Comparison of ENCODE assay signal across 9 cellular contexts in the genomic region with DNA sequence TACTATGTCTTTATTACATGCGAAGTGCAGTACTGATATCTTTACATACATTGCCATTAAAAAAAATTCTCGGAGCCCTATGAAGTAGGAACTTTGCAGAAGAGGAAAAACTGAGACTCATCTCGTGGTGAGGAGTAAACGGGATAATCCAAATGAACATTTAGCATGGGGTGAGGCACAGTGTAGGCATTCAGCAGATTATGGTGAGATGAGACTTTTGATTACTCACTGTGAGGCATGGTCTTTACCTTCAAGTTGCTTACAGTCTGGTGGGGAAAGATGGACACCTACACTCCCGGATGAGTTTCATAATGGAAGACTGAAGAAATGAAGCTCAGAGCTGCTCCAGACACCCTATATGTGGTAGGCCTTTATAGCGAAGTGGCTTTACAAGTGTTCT. TPM values are rescaled to one million over a fixed set of nuclear protein-coding genes. Genes with fewer than 3 reads are reported as not detected.
DNase-seq lines count a peak whose midpoint lies in the region; TF ChIP-seq lines count a peak whose summit lies in the region.
"Had no signal": no experiment of that assay in that cellular context is flagged by ENCODE, and none has a peak within 500 bp of the region (broad histone marks: within the 10 kb centered on the region; RNA-seq: fewer than 3 reads in every experiment).

No MANE protein-coding gene starts in this region.

- no peaks in the 10 kb centered on the region for H3K9me3 Mint-ChIP-seq in dendritic cell treated with granulocyte-macrophage colony-stimulating factor and Interleukin-4, amounts not matched to agents 40 ng/mL and 50 ng/mL, for 4 days
- peaks cover 13% of the 10 kb centered on the region for H3K9me3 Mint-ChIP-seq in nephron progenitor cell

- H3K4me1 ChIP-seq in BLaER1 (peaks cover 61% of the 10 kb centered on the region), Karpas-422 (ENCODE audit: low read length) (peaks cover 47% of the 10 kb centered on the region)

- H3K27ac ChIP-seq in BLaER1 (no peak overlapping the region), Karpas-422 (ENCODE audit: low read length) (no peak overlapping the region), caudate nucleus (ENCODE audit: low read depth, low read length) (no peak overlapping the region)

- DNase-seq in Karpas-422: no peak
- DNase-seq in nephron progenitor cell: no peak
- DNase-seq in ACHN: no peak
- no peak for DNase-seq in DMS79 treated with DMSO at 0.1 percent for 48 hours (lab: John Stamatoyannopoulos, UW)
- DNase-seq in NCI-H226: no peak
- DNase-seq in caudate nucleus (lab: John Stamatoyannopoulos, UW): no peak
- DNase-seq: NCI-H2081 treated with DMSO at 0.1 percent for 48 hours had no signal

- peaks cover 100% of the 10 kb centered on the region for H3K79me2 ChIP-seq in Karpas-422 (ENCODE audit: low read length)

- H2AFZ ChIP-seq in Karpas-422 (ENCODE audit: low read length): no peak overlapping the region

- H3K9me3 ChIP-seq in BLaER1: no peaks in the 10 kb centered on the region
- H3K9me3 ChIP-seq in Karpas-422 (ENCODE audit: low read length): no peaks in the 10 kb centered on the region

- H3K4me2 ChIP-seq in BLaER1: peak overlapping the region; percentile 91
- H3K4me2 ChIP-seq in Karpas-422 (ENCODE audit: low read depth, low read length, poor library complexity, severe bottlenecking): peak overlapping the region; percentile 96

- H3K9ac ChIP-seq in BLaER1: peak overlapping the region; percentile 98; the same call in 1 of the 2 replicates
- peak overlapping the region; percentile 98 for H3K9ac ChIP-seq in Karpas-422 (ENCODE audit: low read length)

- H3K4me1 Mint-ChIP-seq in dendritic cell treated with granulocyte-macrophage colony-stimulating factor and Interleukin-4, amounts not matched to agents 40 ng/mL and 50 ng/mL, for 4 days (ENCODE audit: low read depth): peaks cover 40% of the 10 kb centered on the region
- peaks cover 34% of the 10 kb centered on the region for H3K4me1 Mint-ChIP-seq in nephron progenitor cell

- no peaks in the 10 kb centered on the region for H3K9me2 ChIP-seq in Karpas-422 (replicated peaks; ENCODE audit: insufficient read depth, low read length)

- H4K20me1 ChIP-seq in BLaER1 (peaks cover 49% of the 10 kb centered on the region), Karpas-422 (ENCODE audit: insufficient read depth, low read depth, low read length) (peaks cover 4% of the 10 kb centered on the region; the same call in 1 of the 2 replicates)

- peaks cover 54% of the 10 kb centered on the region for H3K36me3 Mint-ChIP-seq in dendritic cell treated with granulocyte-macrophage colony-stimulating factor and Interleukin-4, amounts not matched to agents 40 ng/mL and 50 ng/mL, for 4 days (ENCODE audit: low read depth)
- H3K36me3 Mint-ChIP-seq in nephron progenitor cell (ENCODE audit: low read depth): peaks cover 58% of the 10 kb centered on the region

- H3K4me3 ChIP-seq in BLaER1: peak overlapping the region; percentile 97
- peak overlapping the region; percentile 96 for H3K4me3 ChIP-seq in Karpas-422 (ENCODE audit: low read length)

- H3K36me3 ChIP-seq in BLaER1 (peaks cover 29% of the 10 kb centered on the region), Karpas-422 (ENCODE audit: insufficient read depth, low read length) (peaks cover 22% of the 10 kb centered on the region; the same call in 1 of the 2 replicates)

- H3K27me3 Mint-ChIP-seq in dendritic cell treated with granulocyte-macrophage colony-stimulating factor and Interleukin-4, amounts not matched to agents 40 ng/mL and 50 ng/mL, for 4 days: no peaks in the 10 kb centered on the region
- no peaks in the 10 kb centered on the region for H3K27me3 Mint-ChIP-seq in nephron progenitor cell (ENCODE audit: low read depth, poor library complexity)

- intact Hi-C loops in dendritic cell treated with granulocyte-macrophage colony-stimulating factor and Interleukin-4, amounts not matched to agents 40 ng/mL and 50 ng/mL, for 4 days (cut with micrococcal nuclease): no loop called here

- TF ChIP-seq CTCF in nephron progenitor cell (IDR thresholded peaks at IDR 0.05): no peak

- in situ Hi-C loops in ACHN (cut with HindIII; ENCODE audit: low pct_ligation_motif_present, low pct_unique_long_range_greater_than_20kb, low sequenced_read_pairs): no loop called here

- H3K4me3 Mint-ChIP-seq in dendritic cell treated with granulocyte-macrophage colony-stimulating factor and Interleukin-4, amounts not matched to agents 40 ng/mL and 50 ng/mL, for 4 days: peak overlapping the region; percentile 92
- peak overlapping the region; percentile 92 for H3K4me3 Mint-ChIP-seq in nephron progenitor cell

- H3K27me3 ChIP-seq in BLaER1 (no peaks in the 10 kb centered on the region), Karpas-422 (ENCODE audit: low read length) (no peaks in the 10 kb centered on the region)

- peak overlapping the region; percentile 98 for H3K27ac Mint-ChIP-seq in dendritic cell treated with granulocyte-macrophage colony-stimulating factor and Interleukin-4, amounts not matched to agents 40 ng/mL and 50 ng/mL, for 4 days
- H3K27ac Mint-ChIP-seq in nephron progenitor cell: peak overlapping the region; percentile 99

RNA-seq across cellular contexts. Expression of a gene that starts 1.4 kb away (rescaled TPM):
- total RNA-seq in Karpas-422 (2014; rRNA removed; shearing (Covaris generic); ENCODE audit: low replicate concordance): 20.3 and 68.2 TPM in 2 replicates

RNA-seq across cellular contexts. Expression of a gene that starts 1.7 kb away (rescaled TPM):
- 22.7 and 38.3 TPM in 2 replicates for total RNA-seq in Karpas-422 (2014; rRNA removed; shearing (Covaris generic); ENCODE audit: low replicate concordance)
